Comparison of ENCODE assay signal across 10 cellular contexts in the genomic region with DNA sequence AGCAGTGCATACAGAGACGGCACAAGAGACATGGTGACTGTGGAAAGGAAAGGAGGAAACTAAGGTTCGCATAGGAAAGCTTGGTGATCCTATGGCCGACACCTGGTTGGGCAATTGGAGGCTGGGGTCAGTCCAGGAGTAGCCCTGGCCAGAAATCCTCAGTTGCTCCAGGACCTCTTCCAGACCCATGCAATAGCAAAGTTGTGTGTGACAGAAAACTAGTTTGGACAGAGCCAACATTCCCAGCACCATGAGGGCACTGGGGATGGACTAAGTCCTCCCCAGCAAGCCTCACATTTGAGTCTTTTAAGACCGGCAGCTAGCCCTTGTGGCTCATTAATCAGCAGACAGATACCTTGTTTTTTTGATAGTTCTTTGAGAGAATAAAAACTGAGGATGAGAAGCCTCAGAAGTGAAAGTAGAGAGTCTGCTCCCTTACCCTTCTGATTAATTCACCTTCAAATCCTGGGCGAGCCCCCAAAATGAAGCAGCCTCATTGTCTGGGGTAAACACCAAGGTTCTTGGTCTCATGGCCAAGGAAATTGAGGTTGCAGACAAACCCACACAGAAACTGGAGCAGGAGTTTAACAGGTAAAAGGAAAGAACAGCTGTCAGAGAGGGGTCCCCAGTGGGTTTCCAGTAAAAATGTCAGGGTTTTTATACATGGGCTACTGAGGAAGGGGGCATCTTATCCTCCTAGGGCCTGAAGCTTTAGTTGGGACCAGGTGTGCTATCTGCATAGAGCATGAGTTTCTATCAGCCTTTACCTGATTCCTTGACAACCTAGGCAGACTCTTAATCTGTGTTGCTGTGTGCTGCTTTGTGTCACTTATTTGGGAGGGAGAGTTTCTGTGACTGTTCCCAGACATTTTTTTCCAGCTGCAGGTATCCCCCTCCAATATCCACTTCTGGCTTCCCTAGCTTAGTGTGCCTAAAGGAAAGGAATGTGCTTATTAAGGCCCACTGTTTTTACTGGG. TPM values are rescaled to one million over a fixed set of nuclear protein-coding genes. Genes with fewer than 3 reads are reported as not detected.
DNase-seq lines count a peak whose midpoint lies in the region; ATAC-seq and TF ChIP-seq lines count a peak whose summit lies in the region.
"Had no signal": no experiment of that assay in that cellular context is flagged by ENCODE, and none has a peak within 500 bp of the region (broad histone marks: within the 10 kb centered on the region; RNA-seq: fewer than 3 reads in every experiment).

No MANE protein-coding gene starts in this region.

- DNase-seq in NCI-H1417 (lab: John Stamatoyannopoulos, UW) (peak in 2 of 3 experiments; percentile 6 to 15), NCI-H1417 treated with DMSO at 0.1 percent for 48 hours (lab: John Stamatoyannopoulos, UW) (no peak), activated B cell treated with CpG ODN at 0.5 μM for 24 hours (no peak), NCI-H1694 treated with DMSO at 0.1 percent for 48 hours (lab: John Stamatoyannopoulos, UW) (no peak), NCI-H1930 (lab: John Stamatoyannopoulos, UW) (no peak)
- peak; percentile 12 to 25 (median 13) for DNase-seq in effector memory CD4-positive, alpha-beta T cell

- H3K27me3 ChIP-seq in effector memory CD4-positive, alpha-beta T cell (replicated peaks; ENCODE audit: control insufficient read depth, insufficient read depth, low read length, poor library complexity, severe bottlenecking) = no peaks in the 10 kb centered on the region
- H3K27me3 ChIP-seq: SJSA1 had no signal

- intact Hi-C loops in activated B cell treated with CpG ODN at 0.5 μM for 24 hours (cut with micrococcal nuclease) = loop anchor here (1.0 to 5.0 kb wide), 5 partner anchors 35 to 321 kb away; no protein-coding TSS in a partner anchor

- peaks cover 28% of the 10 kb centered on the region for H3K36me3 ChIP-seq in effector memory CD4-positive, alpha-beta T cell (ENCODE audit: control insufficient read depth, insufficient read depth, low read length)

- H3K4me1 ChIP-seq in effector memory CD4-positive, alpha-beta T cell (ENCODE audit: control insufficient read depth, insufficient read depth, low read length, poor library complexity, severe bottlenecking) = no peaks in the 10 kb centered on the region
- H3K4me1 ChIP-seq: A549 had no signal

- no peak overlapping the region for H3K4me3 ChIP-seq in effector memory CD4-positive, alpha-beta T cell (ENCODE audit: insufficient read depth, low read depth, low read length, poor library complexity, severe bottlenecking)
- H3K4me3 ChIP-seq: A549, SJSA1 had no signal

- peaks cover 37% of the 10 kb centered on the region for H3K9me3 Mint-ChIP-seq in activated B cell treated with CpG ODN at 0.5 μM for 24 hours
- H3K9me3 Mint-ChIP-seq in stimulated activated memory B cell treated with anti-CD40 and anti-IgM and Interleukin-4, amounts not matched to agents 10 μg/mL and 1 μg/mL and 100 μg/mL, for 72 hours = peaks cover 26% of the 10 kb centered on the region

- peak; percentile 37 for ATAC-seq in activated B cell treated with CpG ODN at 0.5 μM for 24 hours (ENCODE audit: low read depth)
- peak; percentile 66 for ATAC-seq in stimulated activated memory B cell treated with anti-CD40 and anti-IgM and Interleukin-4, amounts not matched to agents 10 μg/mL and 1 μg/mL and 100 μg/mL, for 72 hours
- ATAC-seq in HG03175 (IDR thresholded peaks at IDR 0.05; ENCODE audit: unreplicated experiment) = no peak

- H3K27me3 Mint-ChIP-seq in activated B cell treated with CpG ODN at 0.5 μM for 24 hours = no peaks in the 10 kb centered on the region
- no peaks in the 10 kb centered on the region for H3K27me3 Mint-ChIP-seq in stimulated activated memory B cell treated with anti-CD40 and anti-IgM and Interleukin-4, amounts not matched to agents 10 μg/mL and 1 μg/mL and 100 μg/mL, for 72 hours

- no peak overlapping the region for H3K4me3 Mint-ChIP-seq in activated B cell treated with CpG ODN at 0.5 μM for 24 hours
- H3K4me3 Mint-ChIP-seq in stimulated activated memory B cell treated with anti-CD40 and anti-IgM and Interleukin-4, amounts not matched to agents 10 μg/mL and 1 μg/mL and 100 μg/mL, for 72 hours = no peak overlapping the region

- peak overlapping the region; percentile 43 for H3K27ac Mint-ChIP-seq in activated B cell treated with CpG ODN at 0.5 μM for 24 hours
- H3K27ac Mint-ChIP-seq in stimulated activated memory B cell treated with anti-CD40 and anti-IgM and Interleukin-4, amounts not matched to agents 10 μg/mL and 1 μg/mL and 100 μg/mL, for 72 hours = peak overlapping the region; percentile 55

- no peak for TF ChIP-seq CTCF in activated B cell treated with CpG ODN at 0.5 μM for 24 hours (IDR thresholded peaks at IDR 0.05)

- peaks cover 61% of the 10 kb centered on the region for H3K36me3 Mint-ChIP-seq in activated B cell treated with CpG ODN at 0.5 μM for 24 hours (ENCODE audit: low read depth)
- H3K36me3 Mint-ChIP-seq in stimulated activated memory B cell treated with anti-CD40 and anti-IgM and Interleukin-4, amounts not matched to agents 10 μg/mL and 1 μg/mL and 100 μg/mL, for 72 hours = peaks cover 63% of the 10 kb centered on the region

- H3K9me3 ChIP-seq in effector memory CD4-positive, alpha-beta T cell (ENCODE audit: control insufficient read depth, low read length) = peaks cover 36% of the 10 kb centered on the region
- H3K9me3 ChIP-seq: SJSA1 had no signal

- CTCF ChIA-PET in activated B cell treated with CpG ODN at 0.5 μM for 24 hours (lab: Charles Lee) = interaction anchor here (0.7 to 1.8 kb wide), 4 partner anchors 136 to 322 kb away, joined by 3 to 12 read pairs (median 8); no protein-coding TSS in a partner anchor

- POLR2A ChIA-PET in activated B cell treated with CpG ODN at 0.5 μM for 24 hours (lab: Charles Lee) = interaction anchor here (0.9 to 2.0 kb wide), 4 partner anchors 15 to 144 kb away, joined by 3 to 13 read pairs (median 4); no protein-coding TSS in a partner anchor

- peak overlapping the region; percentile 42 for H3K27ac ChIP-seq in effector memory CD4-positive, alpha-beta T cell (ENCODE audit: insufficient read depth, low read length, poor library complexity, severe bottlenecking)
- H3K27ac ChIP-seq: A549, SJSA1 had no signal

- no peaks in the 10 kb centered on the region for H3K4me1 Mint-ChIP-seq in activated B cell treated with CpG ODN at 0.5 μM for 24 hours
- H3K4me1 Mint-ChIP-seq in stimulated activated memory B cell treated with anti-CD40 and anti-IgM and Interleukin-4, amounts not matched to agents 10 μg/mL and 1 μg/mL and 100 μg/mL, for 72 hours = no peaks in the 10 kb centered on the region

RNA-seq across cellular contexts. Expression of gene STK17B, which starts 39.1 kb away (rescaled TPM):
- total RNA-seq in activated B cell treated with CpG ODN at 0.5 μM for 24 hours = 203 and 226 TPM in 2 replicates

Comparison
In these comparisons a context has a peak if more than half of its experiments do, and no peak if none do; other contexts are left out.
1. DNase-seq: peak in NCI-H1417 (2 of 3) and effector memory CD4-positive, alpha-beta T cell (3 of 3); none in NCI-H1417 treated with DMSO at 0.1 percent for 48 hours (single experiment), activated B cell treated with CpG ODN at 0.5 μM for 24 hours (single experiment), NCI-H1694 treated with DMSO at 0.1 percent for 48 hours (single experiment) and NCI-H1930 (0 of 2).